Comparison of ENCODE assay signal across 13 cellular contexts in the genomic region with DNA sequence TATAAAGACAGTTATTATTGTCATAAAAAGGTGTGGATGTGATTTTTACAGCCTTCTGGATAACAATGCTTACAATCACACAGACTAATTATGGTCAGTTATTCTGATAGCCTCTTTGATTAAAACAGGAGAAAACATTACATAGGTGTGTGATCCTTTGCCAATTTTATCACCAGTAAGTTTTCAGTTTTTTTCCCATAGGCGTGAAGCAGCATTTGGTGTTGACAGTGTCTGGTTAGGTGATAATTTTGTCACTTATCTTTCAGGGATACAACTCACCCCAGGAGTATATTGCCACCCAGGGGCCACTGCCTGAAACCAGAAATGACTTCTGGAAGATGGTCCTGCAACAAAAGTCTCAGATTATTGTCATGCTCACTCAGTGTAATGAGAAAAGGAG.
A peak's percentile ranks its signal among the peaks of the same experiment; 100 is the strongest.
DNase-seq lines count a peak whose midpoint lies in the region; TF ChIP-seq lines count a peak whose summit lies in the region.
"Had no signal": no experiment of that assay in that cellular context is flagged by ENCODE, and none has a peak within 500 bp of the region (broad histone marks: within the 10 kb centered on the region; RNA-seq: fewer than 3 reads in every experiment).

No MANE protein-coding gene starts in this region.

- H3K4me2 ChIP-seq in osteoblast (ENCODE audit: insufficient read depth, low read length) = no peak overlapping the region

- DNase-seq in activated T-cell treated with anti-CD3 and anti-CD28 coated beads, Interleukin-2, amount 50 U/mL, for 1 hour = peak; percentile 26
- DNase-seq in activated T-cell treated with anti-CD3 and anti-CD28 coated beads for 4 hours (no peak), LoVo (ENCODE audit: low spot score) (peak; percentile 48), osteoblast (ENCODE audit: insufficient read length, low spot score, missing footprints) (no peak), NCI-H1694 (lab: John Stamatoyannopoulos, UW) (no peak), SJCRH30 (no peak), thyroid gland (no peak)
- DNase-seq in activated CD4-positive, alpha-beta T cell treated with anti-CD3 and anti-CD28 coated beads, Interleukin-2, amount 50 U/mL, for 4 hours = peak; percentile 8 to 15
- DNase-seq: adrenal gland, DMS79, mesendoderm, NCI-H187 treated with DMSO at 0.1 percent for 48 hours, ovary had no signal

- H3K9me3 ChIP-seq in osteoblast (ENCODE audit: low read depth, low read length) = no peaks in the 10 kb centered on the region
- H3K9me3 ChIP-seq in SJCRH30 (replicated peaks) = no peaks in the 10 kb centered on the region
- no peaks in the 10 kb centered on the region for H3K9me3 ChIP-seq in thyroid gland
- H3K9me3 ChIP-seq: adrenal gland, ovary had no signal

- H2AFZ ChIP-seq in osteoblast (ENCODE audit: low read length) = peak overlapping the region; percentile 11

- TF ChIP-seq CTCF in osteoblast (IDR thresholded peaks at IDR 0.05; ENCODE audit: extremely low read depth, low read depth, low read length) (no peak), thyroid gland (IDR thresholded peaks at IDR 0.05) (no peak)

- TF ChIP-seq POLR2A in thyroid gland (IDR thresholded peaks at IDR 0.05) = no peak

- no peaks in the 10 kb centered on the region for H4K20me1 ChIP-seq in osteoblast (ENCODE audit: insufficient read depth, low read length)

- H3K4me1 ChIP-seq in osteoblast (ENCODE audit: insufficient read depth, low read length) (no peaks in the 10 kb centered on the region), SJCRH30 (no peaks in the 10 kb centered on the region), thyroid gland (no peaks in the 10 kb centered on the region)
- H3K4me1 ChIP-seq: adrenal gland had no signal

- H3K79me2 ChIP-seq in osteoblast (ENCODE audit: insufficient read depth, low read length) = no peaks in the 10 kb centered on the region

- intact Hi-C loops in thyroid gland (cut with DNase I) = loop anchor here (10.0 kb wide), 2 partner anchors 46 to 306 kb away; no protein-coding TSS in a partner anchor

- H3K27me3 ChIP-seq in osteoblast (ENCODE audit: insufficient read depth, low read length) (no peaks in the 10 kb centered on the region), SJCRH30 (no peaks in the 10 kb centered on the region), thyroid gland (no peaks in the 10 kb centered on the region)
- H3K27me3 ChIP-seq: adrenal gland, ovary had no signal

- H3K36me3 ChIP-seq in osteoblast (ENCODE audit: insufficient read depth, low read length) (no peaks in the 10 kb centered on the region), SJCRH30 (no peaks in the 10 kb centered on the region), thyroid gland (no peaks in the 10 kb centered on the region)
- H3K36me3 ChIP-seq: adrenal gland, ovary had no signal

- H3K4me3 ChIP-seq in osteoblast (ENCODE audit: insufficient read depth, low read length) (no peak overlapping the region), SJCRH30 (no peak overlapping the region), thyroid gland (replicated peaks in 1 of 3) (no peak overlapping the region)
- H3K4me3 ChIP-seq: adrenal gland, ovary had no signal

- H3K27ac ChIP-seq in osteoblast (ENCODE audit: low read depth, low read length) (no peak overlapping the region), SJCRH30 (no peak overlapping the region), thyroid gland (no peak overlapping the region)
- H3K27ac ChIP-seq: adrenal gland, ovary had no signal

- 87 to 91% methylated on average over 1 of the region's 1 CpG for WGBS in thyroid gland, 2 donors

Comparison
In these comparisons a context has a peak if more than half of its experiments do, and no peak if none do; other contexts are left out.
1. DNase-seq: peak in activated T-cell treated with anti-CD3 and anti-CD28 coated beads, Interleukin-2, amount 50 U/mL, for 1 hour (single experiment), LoVo (single experiment) and activated CD4-positive, alpha-beta T cell treated with anti-CD3 and anti-CD28 coated beads, Interleukin-2, amount 50 U/mL, for 4 hours (2 of 2); none in activated T-cell treated with anti-CD3 and anti-CD28 coated beads for 4 hours (single experiment), osteoblast (single experiment), NCI-H1694 (single experiment), SJCRH30 (0 of 2) and thyroid gland (0 of 2).